Comparison of ENCODE assay signal across 18 cellular contexts in the genomic region with DNA sequence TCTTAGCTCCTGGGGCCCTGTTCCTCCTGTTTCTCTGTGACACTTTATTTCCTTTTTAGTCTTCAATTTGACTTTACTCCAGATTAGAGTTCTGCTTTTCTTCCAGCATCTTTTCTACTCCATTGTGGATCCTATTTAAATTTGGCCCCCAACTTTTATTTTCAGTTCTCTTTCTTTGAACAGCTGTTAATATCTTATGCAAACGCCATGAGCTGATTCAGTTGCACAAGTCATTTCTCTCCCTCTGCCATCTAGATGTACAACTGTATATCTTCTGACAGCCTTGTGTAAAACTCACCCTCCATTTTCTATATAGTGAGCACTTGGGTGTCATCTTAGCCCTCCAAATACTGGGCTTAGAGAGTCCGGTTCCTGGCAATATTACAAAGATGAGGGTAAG. TPM values are rescaled to one million over a fixed set of nuclear protein-coding genes. Genes with fewer than 3 reads are reported as not detected.
DNase-seq lines count a peak whose midpoint lies in the region; ATAC-seq, FAIRE-seq and TF ChIP-seq lines count a peak whose summit lies in the region.
"Had no signal": no experiment of that assay in that cellular context is flagged by ENCODE, and none has a peak within 500 bp of the region (broad histone marks: within the 10 kb centered on the region; RNA-seq: fewer than 3 reads in every experiment).

No MANE protein-coding gene starts in this region.

- no peak overlapping the region for H3K27ac ChIP-seq in breast epithelium

- no peak for FAIRE-seq in GM12892 (lab: Jason Lieb, UNC)
- FAIRE-seq: HTR-8/SVneo had no signal

- no peak overlapping the region for H3K4me3 ChIP-seq in breast epithelium
- H3K4me3 ChIP-seq: BLaER1 treated with 17β-estradiol and CSF1 and Interleukin-3, amounts not matched to agents 10 nM and 100 nM had no signal

- H3K36me3 ChIP-seq in breast epithelium = no peaks in the 10 kb centered on the region
- H3K36me3 ChIP-seq: BLaER1 treated with 17β-estradiol and CSF1 and Interleukin-3, amounts not matched to agents 10 nM and 100 nM had no signal

- H3K27me3 ChIP-seq in breast epithelium = no peaks in the 10 kb centered on the region
- H3K27me3 ChIP-seq: BLaER1 treated with 17β-estradiol and CSF1 and Interleukin-3, amounts not matched to agents 10 nM and 100 nM had no signal

- DNase-seq in NOMO-1 (lab: John Stamatoyannopoulos, UW; ENCODE audit: unreplicated experiment in 2 of 2) (peak; percentile 65 to 82), putamen (ENCODE audit: low spot score) (peak; percentile 3), breast epithelium (ENCODE audit: low spot score in 2 of 2) (no peak), GM12892 (ENCODE audit: insufficient read length) (no peak), NCI-H2107 (lab: John Stamatoyannopoulos, UW) (no peak)
- DNase-seq: activated CD4-positive, alpha-beta T cell treated with anti-CD3 and anti-CD28 coated beads, Interleukin-2, amount 10 ng/mL, durations not matched to agents 24 days and 14 days; activated T-cell treated with anti-CD3 and anti-CD28 coated beads, Interleukin-2, amount 50 U/mL, for 24 hours; DMS79 treated with DMSO at 0.1 percent for 48 hours; effector CD8-positive, alpha-beta T cell; H9; left cardiac atrium; naive B cell; NCI-H748 treated with DMSO at 0.1 percent for 48 hours had no signal

- no peaks in the 10 kb centered on the region for H3K4me1 ChIP-seq in breast epithelium

- TF ChIP-seq CTCF in breast epithelium (IDR thresholded peaks at IDR 0.05) = no peak

- no peaks in the 10 kb centered on the region for H3K9me3 ChIP-seq in breast epithelium
- H3K9me3 ChIP-seq: BLaER1 treated with 17β-estradiol and CSF1 and Interleukin-3, amounts not matched to agents 10 nM and 100 nM had no signal

- TF ChIP-seq POLR2A in breast epithelium (IDR thresholded peaks at IDR 0.05) = no peak
- no peak for TF ChIP-seq POLR2A in GM12892 (IDR thresholded peaks at IDR 0.05; ENCODE audit: low read depth, low read length)

- intact Hi-C loops in breast epithelium (cut with DNase I; ENCODE audit: low total_unique reads) = loop anchor here (5.0 kb wide), 1 partner anchor 466 kb away; no protein-coding TSS in a partner anchor

- ATAC-seq in GM19324 (IDR thresholded peaks at IDR 0.05; ENCODE audit: low FRiP score, unreplicated experiment) = peak; percentile 85
- ATAC-seq in HG02610 (IDR thresholded peaks at IDR 0.05; ENCODE audit: unreplicated experiment) = peak; percentile 58
- ATAC-seq: activated naive CD4-positive, alpha-beta T cell treated with anti-CD3 and anti-CD28 coated beads, Interleukin-2, amount 50 U/mL, for 72 hours had no signal

RNA-seq across cellular contexts. Expression of gene SPATA17, which starts 42.2 kb away (rescaled TPM):
- 1 to 10 TPM in 1 of 3 donors, under 1 TPM in 2; 0.48 to 1.3 (median 0.59) TPM for total RNA-seq in breast epithelium
- polyA plus RNA-seq in GM12892 (2012; ENCODE audit: missing spikeins) = not detected
- total RNA-seq: activated CD4-positive, alpha-beta T cell treated with anti-CD3 and anti-CD28 coated beads, Interleukin-2, amount 10 ng/mL, durations not matched to agents 24 days and 14 days; activated naive CD4-positive, alpha-beta T cell treated with anti-CD3 and anti-CD28 coated beads, Interleukin-2, amount 50 U/mL, for 72 hours had no signal

RNA-seq across cellular contexts. Expression of gene GPATCH2, which starts 42.5 kb away (rescaled TPM):
- total RNA-seq in breast epithelium = 10 to 100 TPM; 12.0 to 29.3 (median 23.9) TPM
- polyA plus RNA-seq in GM12892 (2012; ENCODE audit: missing spikeins) = 5.0 TPM

Comparison
In these comparisons a context has a peak if more than half of its experiments do, and no peak if none do; other contexts are left out.
1. DNase-seq: peak in NOMO-1 (2 of 2) and putamen (single experiment); none in breast epithelium (0 of 2), GM12892 (single experiment) and NCI-H2107 (single experiment).